2 cellular contexts compared by ENCODE assay signal in the genomic region with DNA sequence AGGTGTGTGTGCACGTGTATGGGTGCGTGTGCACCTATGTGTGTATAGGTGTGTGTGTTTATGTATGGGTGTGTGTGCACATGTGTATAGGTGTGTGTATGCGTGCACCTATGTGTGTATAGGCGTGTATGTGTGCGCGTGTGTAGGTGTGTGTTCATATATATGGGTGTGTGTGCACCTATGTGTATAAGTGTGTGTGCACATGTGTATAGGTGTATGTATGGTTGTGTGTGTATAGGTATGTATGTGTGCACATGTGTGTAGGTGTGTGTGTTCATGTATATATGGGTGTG.
TF ChIP-seq lines count a peak whose summit lies in the region.

No MANE protein-coding gene starts in this region.

TF ChIP-seq in HepG2, 621 proteins besides CTCF, POLR2A, EP300 and RAD21:
- TF ChIP-seq, protein P1, sequence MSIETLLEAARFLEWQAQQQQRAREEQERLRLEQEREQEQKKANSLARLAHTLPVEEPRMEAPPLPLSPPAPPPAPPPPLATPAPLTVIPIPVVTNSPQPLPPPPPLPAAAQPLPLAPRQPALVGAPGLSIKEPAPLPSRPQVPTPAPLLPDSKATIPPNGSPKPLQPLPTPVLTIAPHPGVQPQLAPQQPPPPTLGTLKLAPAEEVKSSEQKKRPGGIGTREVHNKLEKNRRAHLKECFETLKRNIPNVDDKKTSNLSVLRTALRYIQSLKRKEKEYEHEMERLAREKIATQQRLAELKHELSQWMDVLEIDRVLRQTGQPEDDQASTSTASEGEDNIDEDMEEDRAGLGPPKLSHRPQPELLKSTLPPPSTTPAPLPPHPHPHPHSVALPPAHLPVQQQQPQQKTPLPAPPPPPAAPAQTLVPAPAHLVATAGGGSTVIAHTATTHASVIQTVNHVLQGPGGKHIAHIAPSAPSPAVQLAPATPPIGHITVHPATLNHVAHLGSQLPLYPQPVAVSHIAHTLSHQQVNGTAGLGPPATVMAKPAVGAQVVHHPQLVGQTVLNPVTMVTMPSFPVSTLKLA (IDR thresholded peaks at IDR 0.05): peak; percentile 64; the same call in 1 of the 2 replicates
- no peak for TF ChIP-seq TCF7L2 (IDR thresholded peaks at IDR 0.05; ENCODE audit: low read depth, low read length)

TF ChIP-seq in SK-N-SH treated with all-trans-retinoic acid at 6 μM for 48 hours, 23 proteins besides CTCF, POLR2A, EP300 and RAD21:
- TF ChIP-seq, protein P2, sequence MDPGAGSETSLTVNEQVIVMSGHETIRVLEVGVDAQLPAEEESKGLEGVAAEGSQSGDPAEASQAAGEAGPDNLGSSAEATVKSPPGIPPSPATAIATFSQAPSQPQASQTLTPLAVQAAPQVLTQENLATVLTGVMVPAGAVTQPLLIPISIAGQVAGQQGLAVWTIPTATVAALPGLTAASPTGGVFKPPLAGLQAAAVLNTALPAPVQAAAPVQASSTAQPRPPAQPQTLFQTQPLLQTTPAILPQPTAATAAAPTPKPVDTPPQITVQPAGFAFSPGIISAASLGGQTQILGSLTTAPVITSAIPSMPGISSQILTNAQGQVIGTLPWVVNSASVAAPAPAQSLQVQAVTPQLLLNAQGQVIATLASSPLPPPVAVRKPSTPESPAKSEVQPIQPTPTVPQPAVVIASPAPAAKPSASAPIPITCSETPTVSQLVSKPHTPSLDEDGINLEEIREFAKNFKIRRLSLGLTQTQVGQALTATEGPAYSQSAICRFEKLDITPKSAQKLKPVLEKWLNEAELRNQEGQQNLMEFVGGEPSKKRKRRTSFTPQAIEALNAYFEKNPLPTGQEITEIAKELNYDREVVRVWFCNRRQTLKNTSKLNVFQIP (CRISPR knock-in tag; IDR thresholded peaks at IDR 0.05; ENCODE audit: borderline replicate concordance, low read depth): no peak
- no peak for TF ChIP-seq ZNF565 (CRISPR knock-in tag; conservative IDR thresholded peaks at IDR 0.05; ENCODE audit: low read depth)
- TF ChIP-seq OSR1 (CRISPR knock-in tag; IDR thresholded peaks at IDR 0.05): no peak
- no peak for TF ChIP-seq ZC3H10 (CRISPR knock-in tag; IDR thresholded peaks at IDR 0.05)
- no peak for TF ChIP-seq SNAI2 (CRISPR knock-in tag; IDR thresholded peaks at IDR 0.05)
- no peak for TF ChIP-seq ISL1 (CRISPR knock-in tag; IDR thresholded peaks at IDR 0.05)
- no peak for TF ChIP-seq TOX (CRISPR knock-in tag; IDR thresholded peaks at IDR 0.05; ENCODE audit: borderline replicate concordance)
- TF ChIP-seq RARB (CRISPR knock-in tag; IDR thresholded peaks at IDR 0.05): no peak
- no peak for TF ChIP-seq TCF4 (CRISPR knock-in tag; IDR thresholded peaks at IDR 0.05; ENCODE audit: borderline replicate concordance)
- TF ChIP-seq ESRRG (CRISPR knock-in tag; IDR thresholded peaks at IDR 0.05): no peak
- TF ChIP-seq ARNTL (CRISPR knock-in tag; IDR thresholded peaks at IDR 0.05; ENCODE audit: borderline replicate concordance, low read depth): no peak
